Comparison of ENCODE assay signal across 20 cellular contexts in genomic region chr4:122787940-122788339, GRCh38. TPM values are rescaled to one million over a fixed set of nuclear protein-coding genes. Genes with fewer than 3 reads are reported as not detected.
DNase-seq lines count a peak whose midpoint lies in the region; ATAC-seq lines count a peak whose summit lies in the region.
"Had no signal": no experiment of that assay in that cellular context is flagged by ENCODE, and none has a peak within 500 bp of the region (broad histone marks: within the 10 kb centered on the region; RNA-seq: fewer than 3 reads in every experiment).

No MANE protein-coding gene starts in this region.

- POLR2A ChIA-PET in activated CD4-positive, alpha-beta memory T cell treated with anti-CD3 and anti-CD28 coated beads for 36 hours (lab: Charles Lee) = interaction anchor here (1.1 kb wide), 1 partner anchor 188 kb away, joined by 3 read pairs; no protein-coding TSS in a partner anchor

- H3K14ac ChIP-seq in trophoblast cell (ENCODE audit: low read length) = no peak overlapping the region

- H3K36me3 Mint-ChIP-seq in activated CD4-positive, alpha-beta memory T cell treated with anti-CD3 and anti-CD28 coated beads for 36 hours = no peaks in the 10 kb centered on the region
- H3K36me3 Mint-ChIP-seq: T-cell had no signal

- no peak overlapping the region for H3K4me3 Mint-ChIP-seq in activated CD4-positive, alpha-beta memory T cell treated with anti-CD3 and anti-CD28 coated beads for 36 hours
- H3K4me3 Mint-ChIP-seq: HFFc6, T-cell had no signal

- no peak overlapping the region for H2AFZ ChIP-seq in trophoblast cell (ENCODE audit: insufficient read depth, low read length, poor library complexity)

- H2BK5ac ChIP-seq in trophoblast cell (ENCODE audit: low read depth, low read length, poor library complexity) = no peak overlapping the region

- H4K12ac ChIP-seq in trophoblast cell (ENCODE audit: low read depth, low read length) = no peak overlapping the region

- H3K79me1 ChIP-seq in trophoblast cell (ENCODE audit: low read length) = peaks cover 6% of the 10 kb centered on the region

- H3K4me1 ChIP-seq in HUES6 (ENCODE audit: control insufficient read depth, insufficient read depth, low read length) (peaks cover 43% of the 10 kb centered on the region), trophoblast cell (ENCODE audit: control insufficient read depth in 1 of 2, insufficient read depth in 2 of 2, low read length in 2 of 2) (peaks cover 7 to 9% of the 10 kb centered on the region in 2 experiments)

- ATAC-seq in HG03521 (IDR thresholded peaks at IDR 0.05; ENCODE audit: unreplicated experiment) = no peak
- ATAC-seq: GM12878, T-cell had no signal

- no peak overlapping the region for H4K8ac ChIP-seq in trophoblast cell (ENCODE audit: low read depth, low read length)

- peaks cover 16% of the 10 kb centered on the region for H3K4me1 Mint-ChIP-seq in activated CD4-positive, alpha-beta memory T cell treated with anti-CD3 and anti-CD28 coated beads for 36 hours (ENCODE audit: low read depth)

- WGBS in trophoblast cell (ENCODE audit: extremely low coverage, insufficient coverage, insufficient read length) = no CpG with 5 or more reads among the region's 1 CpG

- no peak overlapping the region for H3K18ac ChIP-seq in trophoblast cell (ENCODE audit: low read length)

- H3K27me3 ChIP-seq in HUES6 (ENCODE audit: control insufficient read depth, insufficient read depth, low read length) (no peaks in the 10 kb centered on the region), trophoblast cell (ENCODE audit: insufficient read depth, low read length) (no peaks in the 10 kb centered on the region)

- CTCF ChIA-PET in activated CD4-positive, alpha-beta memory T cell treated with anti-CD3 and anti-CD28 coated beads for 36 hours (lab: Charles Lee) = no interaction called here

- H3K79me2 ChIP-seq in trophoblast cell (ENCODE audit: control insufficient read depth, insufficient read depth, low read length, poor library complexity) = no peaks in the 10 kb centered on the region

- no peak overlapping the region for H3K4ac ChIP-seq in trophoblast cell (ENCODE audit: low read depth, low read length)

- H3K4me2 ChIP-seq in trophoblast cell (ENCODE audit: low read length) = no peak overlapping the region

- H3K9me3 ChIP-seq in HUES6 (ENCODE audit: control insufficient read depth, insufficient read depth, low read depth, low read length) = peaks cover 2% of the 10 kb centered on the region; the same call in 1 of the 2 replicates
- H3K9me3 ChIP-seq in trophoblast cell (ENCODE audit: insufficient read depth, low read depth, low read length) = no peaks in the 10 kb centered on the region

- no peak overlapping the region for H2BK12ac ChIP-seq in trophoblast cell (ENCODE audit: low read length)

- H3K27me3 Mint-ChIP-seq in activated CD4-positive, alpha-beta memory T cell treated with anti-CD3 and anti-CD28 coated beads for 36 hours = no peaks in the 10 kb centered on the region
- H3K27me3 Mint-ChIP-seq: T-cell had no signal

- H3K27ac Mint-ChIP-seq in activated CD4-positive, alpha-beta memory T cell treated with anti-CD3 and anti-CD28 coated beads for 36 hours = no peak overlapping the region
- H3K27ac Mint-ChIP-seq: HFFc6, T-cell had no signal

- H3K4me3 ChIP-seq in HUES6 (ENCODE audit: low read depth, low read length) (no peak overlapping the region), trophoblast cell (ENCODE audit: low read depth, low read length) (no peak overlapping the region)
- H3K4me3 ChIP-seq: GM12878 had no signal

- H4K91ac ChIP-seq in trophoblast cell (ENCODE audit: low read depth, low read length) = no peak overlapping the region

- no peaks in the 10 kb centered on the region for H3K9me3 Mint-ChIP-seq in activated CD4-positive, alpha-beta memory T cell treated with anti-CD3 and anti-CD28 coated beads for 36 hours
- H3K9me3 Mint-ChIP-seq: T-cell had no signal

- H3K27ac ChIP-seq in HUES6 (ENCODE audit: low read depth, low read length) (peak overlapping the region; percentile 74), trophoblast cell (ENCODE audit: low read depth, low read length) (no peak overlapping the region)
- H3K27ac ChIP-seq: C4-2B had no signal

- no peak overlapping the region for H3K23ac ChIP-seq in trophoblast cell (ENCODE audit: low read length)

- no peak overlapping the region for H3K9ac ChIP-seq in HUES6 (ENCODE audit: low read length)
- H3K9ac ChIP-seq in trophoblast cell (ENCODE audit: low read length) = no peak overlapping the region

- H2BK120ac ChIP-seq in trophoblast cell (ENCODE audit: insufficient read depth, low read length, poor library complexity) = no peak overlapping the region

- intact Hi-C loops in activated CD4-positive, alpha-beta memory T cell treated with anti-CD3 and anti-CD28 coated beads for 36 hours (cut with micrococcal nuclease) = no loop called here

- H3K36me3 ChIP-seq in HUES6 (ENCODE audit: control insufficient read depth, insufficient read depth, low read length) (no peaks in the 10 kb centered on the region), trophoblast cell (ENCODE audit: control insufficient read depth in 1 of 2, insufficient read depth in 2 of 2, low read length in 2 of 2) (no peaks in the 10 kb centered on the region)

- DNase-seq in ELF-1 (ENCODE audit: low read depth, low spot score) = peak; percentile 47
- DNase-seq in fibroblast of peridontal ligament (ENCODE audit: extremely low read depth) = peak; percentile 77
- no peak for DNase-seq in trophoblast cell
- no peak for DNase-seq in activated CD4-positive, alpha-beta memory T cell treated with anti-CD3 and anti-CD28 coated beads for 36 hours
- no peak for DNase-seq in islet precursor cell
- DNase-seq: EL; HFFc6; KBM-7; NCI-H1048; NCI-H146; NCI-H226; NCI-H526; NK-92 treated with Interleukin-12 subunit alpha and Interleukin-12 subunit beta, amount 100 ng/mL, for 24 hours; OCI-M1; T-cell had no signal

- H2AK5ac ChIP-seq in trophoblast cell (ENCODE audit: low read length) = peak overlapping the region; percentile 46

RNA-seq across cellular contexts. Expression of gene FGF2, which starts 38.7 kb away (rescaled TPM):
- 0.46 and 0.49 TPM in 2 replicates for polyA plus RNA-seq in trophoblast cell (2013)
- under 1 TPM; 0.36 to 0.56 TPM for total RNA-seq in activated CD4-positive, alpha-beta memory T cell treated with anti-CD3 and anti-CD28 coated beads for 36 hours
- total RNA-seq: HT-29 had no signal

RNA-seq across cellular contexts. Expression of gene BBS12, which starts 55.4 kb away (rescaled TPM):
- polyA plus RNA-seq in trophoblast cell (2013) = 1.3 TPM in 2 replicates
- total RNA-seq in activated CD4-positive, alpha-beta memory T cell treated with anti-CD3 and anti-CD28 coated beads for 36 hours = 1 to 10 TPM; 3.7 to 4.3 TPM

Comparison
In these comparisons a context has a peak if more than half of its experiments do, and no peak if none do; other contexts are left out.
1. DNase-seq: peak in ELF-1 (single experiment) and fibroblast of peridontal ligament (single experiment); none in trophoblast cell (0 of 2), activated CD4-positive, alpha-beta memory T cell treated with anti-CD3 and anti-CD28 coated beads for 36 hours (single experiment) and islet precursor cell (single experiment).